17 cellular contexts compared by ENCODE assay signal in the genomic region with DNA sequence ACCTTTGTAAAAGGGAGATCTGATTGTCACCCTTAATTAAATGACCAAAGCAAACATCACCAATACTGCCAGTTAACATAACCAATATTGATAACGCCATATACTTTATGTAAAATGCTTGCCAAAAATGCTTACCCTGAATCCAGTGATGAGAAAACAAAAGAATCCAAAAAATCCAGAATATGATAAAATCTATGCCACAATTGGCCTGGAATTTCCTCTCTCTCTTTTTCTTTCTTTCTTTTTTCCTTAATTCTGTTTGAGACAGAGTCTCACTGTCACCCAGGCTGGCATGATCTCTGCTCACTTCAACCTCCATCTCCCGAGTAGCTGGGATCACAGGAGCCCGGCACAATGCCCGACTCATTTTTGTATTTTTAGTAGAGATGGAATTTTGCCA. TPM values are rescaled to one million over a fixed set of nuclear protein-coding genes. Genes with fewer than 3 reads are reported as not detected.
"Had no signal": no experiment of that assay in that cellular context is flagged by ENCODE, and none has a peak within 500 bp of the region (broad histone marks: within the 10 kb centered on the region; RNA-seq: fewer than 3 reads in every experiment).

No MANE protein-coding gene starts in this region.

- H3K27ac ChIP-seq: esophagus squamous epithelium, parathyroid adenoma, right lobe of liver, testis had no signal

- ATAC-seq: activated CD4-positive, alpha-beta T cell treated with anti-CD3 and anti-CD28 coated beads for 36 hours; naive thymus-derived CD8-positive, alpha-beta T cell; right lobe of liver; stimulated activated effector memory CD8-positive, alpha-beta T cell treated with anti-CD3 and anti-CD28 coated beads, Interleukin-12 subunit alpha, Interleukin-12 subunit beta, amount 100 ng/mL, for 72 hours; WTC11 had no signal

- H2AFZ ChIP-seq: parathyroid adenoma had no signal

- H3K4me1 ChIP-seq: esophagus squamous epithelium, parathyroid adenoma, right lobe of liver, testis had no signal

- H3K36me3 Mint-ChIP-seq: activated naive CD8-positive, alpha-beta T cell; memory B cell; naive thymus-derived CD8-positive, alpha-beta T cell; stimulated activated effector memory CD8-positive, alpha-beta T cell treated with anti-CD3 and anti-CD28 coated beads, Interleukin-12 subunit alpha, Interleukin-12 subunit beta, amount 100 ng/mL, for 72 hours had no signal

- H3K36me3 ChIP-seq: esophagus squamous epithelium, right lobe of liver had no signal

- H3K27me3 Mint-ChIP-seq: activated CD4-positive, alpha-beta T cell treated with anti-CD3 and anti-CD28 coated beads for 36 hours; activated naive CD8-positive, alpha-beta T cell; memory B cell; naive thymus-derived CD8-positive, alpha-beta T cell had no signal

- H3K4me3 ChIP-seq: esophagus squamous epithelium, right lobe of liver, smooth muscle cell, testis had no signal

- H3K4me1 Mint-ChIP-seq: activated CD4-positive, alpha-beta T cell treated with anti-CD3 and anti-CD28 coated beads for 36 hours; stimulated activated effector memory CD8-positive, alpha-beta T cell treated with anti-CD3 and anti-CD28 coated beads, Interleukin-12 subunit alpha, Interleukin-12 subunit beta, amount 100 ng/mL, for 72 hours had no signal

- H3K4me2 ChIP-seq: smooth muscle cell had no signal

- H3K27ac Mint-ChIP-seq: activated CD4-positive, alpha-beta T cell treated with anti-CD3 and anti-CD28 coated beads for 36 hours; activated naive CD8-positive, alpha-beta T cell; memory B cell; naive thymus-derived CD8-positive, alpha-beta T cell; stimulated activated effector memory CD8-positive, alpha-beta T cell treated with anti-CD3 and anti-CD28 coated beads, Interleukin-12 subunit alpha, Interleukin-12 subunit beta, amount 100 ng/mL, for 72 hours; WTC11 had no signal

- DNase-seq: activated CD4-positive, alpha-beta T cell treated with anti-CD3 and anti-CD28 coated beads for 36 hours; activated CD4-positive, alpha-beta T cell treated with anti-CD3 and anti-CD28 coated beads, Interleukin-2, amount 50 U/mL, for 48 hours; activated gamma-delta T cell treated with Interleukin-2 at 50 U/mL for 16 hours; dermis blood vessel endothelial cell; effector memory CD4-positive, alpha-beta T cell; esophagus squamous epithelium; naive thymus-derived CD8-positive, alpha-beta T cell; right lobe of liver; stimulated activated CD4-positive, alpha-beta T cell treated with anti-CD3 and anti-CD28 coated beads, Interleukin-4, amount 100 ng/mL, for 24 hours; T-helper 2 cell; testis had no signal

- H3K4me3 Mint-ChIP-seq: activated CD4-positive, alpha-beta T cell treated with anti-CD3 and anti-CD28 coated beads for 36 hours; activated naive CD8-positive, alpha-beta T cell; memory B cell; naive thymus-derived CD8-positive, alpha-beta T cell; stimulated activated effector memory CD8-positive, alpha-beta T cell treated with anti-CD3 and anti-CD28 coated beads, Interleukin-12 subunit alpha, Interleukin-12 subunit beta, amount 100 ng/mL, for 72 hours; WTC11 had no signal

- H3K9me3 Mint-ChIP-seq: memory B cell; naive thymus-derived CD8-positive, alpha-beta T cell had no signal

- H3K79me2 ChIP-seq: parathyroid adenoma had no signal

- H3K9ac ChIP-seq: parathyroid adenoma had no signal

- H3K27me3 ChIP-seq: esophagus squamous epithelium, right lobe of liver, testis had no signal

- H3K9me3 ChIP-seq: esophagus squamous epithelium, right lobe of liver, testis had no signal

RNA-seq across cellular contexts. Expression of a gene that starts 9.8 kb away (rescaled TPM):
- polyA plus RNA-seq: naive thymus-derived CD8-positive, alpha-beta T cell had no signal
